In the genomic region with DNA sequence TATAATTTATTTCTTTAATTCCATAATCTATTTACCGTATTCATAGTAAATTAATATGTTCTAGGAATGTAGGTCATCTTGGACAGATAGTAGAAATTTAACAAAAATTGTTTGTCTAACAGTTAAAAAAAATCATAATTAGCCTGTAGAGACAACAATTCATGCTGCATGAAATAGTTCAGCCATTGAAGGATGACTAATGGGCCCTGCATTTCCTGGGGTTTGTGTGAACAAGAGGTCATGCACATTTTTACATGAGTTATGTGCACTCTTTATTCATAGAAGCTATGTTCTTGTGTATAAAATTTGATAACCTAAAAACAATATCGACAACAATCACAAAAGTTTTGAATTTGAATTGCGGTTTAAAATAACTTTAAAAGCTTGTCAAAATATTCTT, we compare ENCODE assay signal across 12 cellular contexts.
DNase-seq lines count a peak whose midpoint lies in the region; TF ChIP-seq lines count a peak whose summit lies in the region.
"Had no signal": no experiment of that assay in that cellular context is flagged by ENCODE, and none has a peak within 500 bp of the region (broad histone marks: within the 10 kb centered on the region; RNA-seq: fewer than 3 reads in every experiment).

No MANE protein-coding gene starts in this region.

- H3K27me3 ChIP-seq in esophagus muscularis mucosa = no peaks in the 10 kb centered on the region

- H3K9me3 ChIP-seq in esophagus muscularis mucosa = no peaks in the 10 kb centered on the region

- DNase-seq in GM04504 (ENCODE audit: low read depth) = peak; percentile 47
- DNase-seq in RKO (ENCODE audit: low spot score) = peak; percentile 53
- no peak for DNase-seq in esophagus muscularis mucosa (ENCODE audit: extremely low spot score)
- DNase-seq in renal cortical epithelial cell (ENCODE audit: low read depth) = peak; percentile 71
- DNase-seq in NCI-H2227 treated with DMSO at 0.1 percent for 48 hours (lab: John Stamatoyannopoulos, UW) = no peak
- DNase-seq in activated CD4-positive, CD25-positive, alpha-beta regulatory T cell (lab: John Stamatoyannopoulos, UW) = no peak
- no peak for DNase-seq in head of caudate nucleus
- DNase-seq in GM20000 (ENCODE audit: low spot score) = no peak
- DNase-seq: activated CD4-positive, alpha-beta T cell treated with anti-CD3 and anti-CD28 coated beads, Interleukin-2, amount 10 ng/mL, durations not matched to agents 7 days and 5 days; activated gamma-delta T cell treated with Interleukin-2 at 50 U/mL for 16 hours; naive thymus-derived CD8-positive, alpha-beta T cell; NCI-H446 treated with DMSO at 0.1 percent for 48 hours had no signal

- WGBS in esophagus muscularis mucosa = 41% methylated on average over 3 of the region's 3 CpGs

- H3K36me3 ChIP-seq in esophagus muscularis mucosa = no peaks in the 10 kb centered on the region

- H3K27ac ChIP-seq in esophagus muscularis mucosa (replicated peaks in 1 of 4) = peak overlapping the region; percentile 42 to 62 (median 56)

- H3K4me3 ChIP-seq in esophagus muscularis mucosa = no peak overlapping the region

- no peak for TF ChIP-seq EP300 in esophagus muscularis mucosa (IDR thresholded peaks at IDR 0.05)

- no peak for TF ChIP-seq POLR2A in esophagus muscularis mucosa (IDR thresholded peaks at IDR 0.05; ENCODE audit: low read depth)

- intact Hi-C loops in esophagus muscularis mucosa (cut with DNase I) = no loop called here
- intact Hi-C loops in head of caudate nucleus (cut with DNase I) = no loop called here

- TF ChIP-seq CTCF in esophagus muscularis mucosa (IDR thresholded peaks at IDR 0.05) (no peak), GM20000 (IDR thresholded peaks at IDR 0.05; ENCODE audit: extremely low read depth, missing control alignments) (no peak)

- peaks cover 0 to 54% (median 21%) of the 10 kb centered on the region in 4 donors for H3K4me1 ChIP-seq in esophagus muscularis mucosa

Comparison
In these comparisons a context has a peak if more than half of its experiments do, and no peak if none do; other contexts are left out.
1. DNase-seq: peak in GM04504 (single experiment), RKO (single experiment) and renal cortical epithelial cell (single experiment); none in esophagus muscularis mucosa (single experiment), NCI-H2227 treated with DMSO at 0.1 percent for 48 hours (single experiment), activated CD4-positive, CD25-positive, alpha-beta regulatory T cell (0 of 4), head of caudate nucleus (0 of 42) and GM20000 (single experiment).